25 cellular contexts compared by ENCODE assay signal in genomic region chr3:54632834-54633233, GRCh38.
DNase-seq lines count a peak whose midpoint lies in the region; ATAC-seq and TF ChIP-seq lines count a peak whose summit lies in the region.
"Had no signal": no experiment of that assay in that cellular context is flagged by ENCODE, and none has a peak within 500 bp of the region (broad histone marks: within the 10 kb centered on the region; RNA-seq: fewer than 3 reads in every experiment).

No MANE protein-coding gene starts in this region.

- no peak overlapping the region for H3K4me2 ChIP-seq in mammary epithelial cell (ENCODE audit: insufficient read depth, low read depth, low read length)
- H3K4me2 ChIP-seq in hepatocyte, result no peak overlapping the region
- H3K4me2 ChIP-seq: A549; BLaER1 treated with 17β-estradiol and CSF1 and Interleukin-3, amounts not matched to agents 10 nM and 100 nM had no signal

- no peak overlapping the region for H3K4me3 ChIP-seq in mammary epithelial cell (replicated peaks in 1 of 3; ENCODE audit: insufficient read depth in 1 of 3, low read depth in 2 of 3, low read length in 3 of 3)
- no peak overlapping the region for H3K4me3 ChIP-seq in breast epithelium
- no peak overlapping the region for H3K4me3 ChIP-seq in HUES48 (ENCODE audit: low read depth, low read length)
- no peak overlapping the region for H3K4me3 ChIP-seq in hepatocyte
- no peak overlapping the region for H3K4me3 ChIP-seq in gastrocnemius medialis
- H3K4me3 ChIP-seq: A549; BLaER1 treated with 17β-estradiol and CSF1 and Interleukin-3, amounts not matched to agents 10 nM and 100 nM; GM12878 had no signal

- peaks cover 6% of the 10 kb centered on the region for H3K36me3 Mint-ChIP-seq in WTC11
- peaks cover 2% of the 10 kb centered on the region for H3K36me3 Mint-ChIP-seq in neural crest cell (ENCODE audit: low read depth)
- H3K36me3 Mint-ChIP-seq: CD14-positive monocyte; CD8-positive, alpha-beta memory T cell had no signal

- H3K4me3 Mint-ChIP-seq in WTC11, result no peak overlapping the region; the same call in 1 of the 2 replicates
- no peak overlapping the region for H3K4me3 Mint-ChIP-seq in neural crest cell
- H3K4me3 Mint-ChIP-seq: CD14-positive monocyte; CD4-positive, alpha-beta T cell; CD8-positive, alpha-beta memory T cell had no signal

- no peak for ATAC-seq in WTC11
- ATAC-seq in gastrocnemius medialis, result no peak
- ATAC-seq: A549, GM12878, HCT116 had no signal

- H3K27ac Mint-ChIP-seq in WTC11, result no peak overlapping the region; the same call in 1 of the 2 replicates
- peak overlapping the region; percentile 21 for H3K27ac Mint-ChIP-seq in neural crest cell (ENCODE audit: unreplicated experiment)
- H3K27ac Mint-ChIP-seq: CD14-positive monocyte; CD4-positive, alpha-beta T cell; CD8-positive, alpha-beta memory T cell had no signal

- H3K9me3 Mint-ChIP-seq in WTC11 (peaks cover 8% of the 10 kb centered on the region), neural crest cell (peaks cover 3% of the 10 kb centered on the region)

- WGBS in mammary epithelial cell (ENCODE audit: low coverage, missing lambda C conversion rate), result 100% methylated on average over 5 of the region's 6 CpGs
- 97% methylated on average over 6 of the region's 6 CpGs for WGBS in hepatocyte (ENCODE audit: low lambda C conversion rate, missing lambda C conversion rate)

- no peak overlapping the region for H3K27ac ChIP-seq in mammary epithelial cell (ENCODE audit: insufficient read depth, low read depth, low read length)
- H3K27ac ChIP-seq in breast epithelium, result no peak overlapping the region
- peak overlapping the region; percentile 34 for H3K27ac ChIP-seq in HUES48 (ENCODE audit: low read depth, low read length)
- H3K27ac ChIP-seq in hepatocyte, result no peak overlapping the region
- no peak overlapping the region for H3K27ac ChIP-seq in gastrocnemius medialis
- H3K27ac ChIP-seq: 22Rv1; A549; BLaER1 treated with 17β-estradiol and CSF1 and Interleukin-3, amounts not matched to agents 10 nM and 100 nM had no signal

- peaks cover 19% of the 10 kb centered on the region for H3K4me1 ChIP-seq in mammary epithelial cell (ENCODE audit: insufficient read depth, low read length)
- peaks cover 0 to 2% of the 10 kb centered on the region in 2 donors for H3K4me1 ChIP-seq in breast epithelium
- H3K4me1 ChIP-seq in HUES48 (ENCODE audit: control insufficient read depth, insufficient read depth, low read length), result peaks cover 20% of the 10 kb centered on the region
- no peaks in the 10 kb centered on the region for H3K4me1 ChIP-seq in hepatocyte (ENCODE audit: insufficient read depth)
- H3K4me1 ChIP-seq in gastrocnemius medialis, result no peaks in the 10 kb centered on the region
- H3K4me1 ChIP-seq: A549; BE2C; BLaER1 treated with 17β-estradiol and CSF1 and Interleukin-3, amounts not matched to agents 10 nM and 100 nM had no signal

- no peaks in the 10 kb centered on the region for H3K9me2 ChIP-seq in hepatocyte (replicated peaks; ENCODE audit: insufficient read depth)

- H3K27me3 ChIP-seq in mammary epithelial cell (ENCODE audit: insufficient read depth, low read length), result no peaks in the 10 kb centered on the region
- no peaks in the 10 kb centered on the region for H3K27me3 ChIP-seq in breast epithelium
- no peaks in the 10 kb centered on the region for H3K27me3 ChIP-seq in HUES48 (ENCODE audit: control insufficient read depth, insufficient read depth, low read length)
- peaks cover 10% of the 10 kb centered on the region for H3K27me3 ChIP-seq in hepatocyte
- no peaks in the 10 kb centered on the region for H3K27me3 ChIP-seq in gastrocnemius medialis
- H3K27me3 ChIP-seq: BE2C; BLaER1 treated with 17β-estradiol and CSF1 and Interleukin-3, amounts not matched to agents 10 nM and 100 nM had no signal

- H2AFZ ChIP-seq in mammary epithelial cell (ENCODE audit: low read depth, low read length) (peak overlapping the region; percentile 64), hepatocyte (no peak overlapping the region)

- no peaks in the 10 kb centered on the region for H3K27me3 Mint-ChIP-seq in WTC11 (ENCODE audit: low read depth)
- peaks cover 17% of the 10 kb centered on the region for H3K27me3 Mint-ChIP-seq in neural crest cell (ENCODE audit: low read depth)

- H3K79me2 ChIP-seq in mammary epithelial cell (ENCODE audit: insufficient read depth, low read length), result no peaks in the 10 kb centered on the region
- no peaks in the 10 kb centered on the region for H3K79me2 ChIP-seq in hepatocyte

- POLR2A ChIA-PET in WTC11 (lab: Charles Lee), result interaction anchor here (3.2 kb wide), 1 partner anchor 8 kb away, joined by 17 read pairs; no protein-coding TSS in a partner anchor

- in situ Hi-C loops in mammary epithelial cell (cut with MboI; ENCODE audit: low sequenced_read_pairs in 2 of 2) (no loop called here), gastrocnemius medialis (cut with MboI; ENCODE audit: low sequenced_read_pairs in 4 of 4) (no loop called here)

- H3K9ac ChIP-seq in mammary epithelial cell (ENCODE audit: insufficient read depth, low read length) (no peak overlapping the region), HUES48 (ENCODE audit: low read depth, low read length) (no peak overlapping the region)
- H3K9ac ChIP-seq: BLaER1 treated with 17β-estradiol and CSF1 and Interleukin-3, amounts not matched to agents 10 nM and 100 nM had no signal

- no TSS peak for BruUV-seq in mammary epithelial cell (replicated peaks; lab: Mats Ljungman, UMichigan)

- H3K4me1 Mint-ChIP-seq in WTC11 (peaks cover 20% of the 10 kb centered on the region), neural crest cell (no peaks in the 10 kb centered on the region)
- H3K4me1 Mint-ChIP-seq: CD14-positive monocyte; CD8-positive, alpha-beta memory T cell had no signal

- H4K20me1 ChIP-seq in mammary epithelial cell (ENCODE audit: insufficient read depth, low read length), result no peaks in the 10 kb centered on the region
- H4K20me1 ChIP-seq in hepatocyte (ENCODE audit: insufficient read depth, poor library complexity, severe bottlenecking), result no peaks in the 10 kb centered on the region
- H4K20me1 ChIP-seq: BLaER1 treated with 17β-estradiol and CSF1 and Interleukin-3, amounts not matched to agents 10 nM and 100 nM had no signal

- TF ChIP-seq CTCF in mammary epithelial cell (conservative IDR thresholded peaks at IDR 0.05 in 1 of 2, IDR thresholded peaks at IDR 0.05 in 1 of 2; ENCODE audit: extremely low read depth in 1 of 2, insufficient read depth in 1 of 2, low read depth in 1 of 2, low read length in 2 of 2) (no peak), breast epithelium (IDR thresholded peaks at IDR 0.05) (no peak), WTC11 (IDR thresholded peaks at IDR 0.05) (no peak), neural crest cell (conservative IDR thresholded peaks at IDR 0.05) (no peak), GM20000 (IDR thresholded peaks at IDR 0.05; ENCODE audit: extremely low read depth, missing control alignments) (no peak), hepatocyte (IDR thresholded peaks at IDR 0.05; ENCODE audit: poor library complexity) (no peak), gastrocnemius medialis (IDR thresholded peaks at IDR 0.05 in 4 of 5, conservative IDR thresholded peaks at IDR 0.05 in 1 of 5) (no peak)

- intact Hi-C loops in mammary epithelial cell (cut with micrococcal nuclease) (no loop called here), breast epithelium (cut with DNase I; ENCODE audit: low total_unique reads) (no loop called here), gastrocnemius medialis (cut with DNase I; ENCODE audit: low total_unique reads) (no loop called here)

- CTCF ChIA-PET in mammary epithelial cell (lab: Charles Lee; ENCODE audit: low non-redundant PET), result no interaction called here
- CTCF ChIA-PET in WTC11 (lab: Charles Lee), result no interaction called here

- TF ChIP-seq POLR2A in breast epithelium (IDR thresholded peaks at IDR 0.05), result no peak
- TF ChIP-seq POLR2A in gastrocnemius medialis (IDR thresholded peaks at IDR 0.05), result no peak

- dilution Hi-C loops in mammary epithelial cell (cut with HindIII; ENCODE audit: low sequenced_read_pairs), result no loop called here

- H3K9me3 ChIP-seq in mammary epithelial cell (replicated peaks; ENCODE audit: insufficient read depth, low read length), result no peaks in the 10 kb centered on the region
- no peaks in the 10 kb centered on the region for H3K9me3 ChIP-seq in breast epithelium
- H3K9me3 ChIP-seq in HUES48 (ENCODE audit: control insufficient read depth, insufficient read depth, low read length), result no peaks in the 10 kb centered on the region
- no peaks in the 10 kb centered on the region for H3K9me3 ChIP-seq in hepatocyte (ENCODE audit: low read depth)
- H3K9me3 ChIP-seq in gastrocnemius medialis, result no peaks in the 10 kb centered on the region
- H3K9me3 ChIP-seq: A549; BE2C; BLaER1 treated with 17β-estradiol and CSF1 and Interleukin-3, amounts not matched to agents 10 nM and 100 nM had no signal

- H3K36me3 ChIP-seq in mammary epithelial cell (ENCODE audit: insufficient read depth, low read length) (no peaks in the 10 kb centered on the region), breast epithelium (no peaks in the 10 kb centered on the region), HUES48 (ENCODE audit: control insufficient read depth, insufficient read depth, low read length) (peaks cover 54% of the 10 kb centered on the region), hepatocyte (replicated peaks; ENCODE audit: insufficient read depth, low read depth) (no peaks in the 10 kb centered on the region), gastrocnemius medialis (no peaks in the 10 kb centered on the region)
- H3K36me3 ChIP-seq: BE2C; BLaER1 treated with 17β-estradiol and CSF1 and Interleukin-3, amounts not matched to agents 10 nM and 100 nM had no signal

- no peak for DNase-seq in mammary epithelial cell
- DNase-seq in breast epithelium (ENCODE audit: low spot score in 2 of 2), result no peak
- no peak for DNase-seq in WTC11 (ENCODE audit: low spot score)
- no peak for DNase-seq in neural crest cell (ENCODE audit: low read depth, low spot score)
- DNase-seq in GM20000 (ENCODE audit: low spot score), result no peak
- DNase-seq in hepatocyte (ENCODE audit: low spot score), result no peak
- DNase-seq in gastrocnemius medialis, result no peak
- DNase-seq: ACHN; AML-193; BE2C; CD4-positive, alpha-beta T cell; CD8-positive, alpha-beta memory T cell; DMS 273 treated with DMSO at 0.1 percent for 48 hours; DMS79; EL; GDM1; GOT3; H7 had no signal

TF ChIP-seq in WTC11, 78 proteins besides CTCF, POLR2A, EP300 and RAD21 (continues in another document):
- TF ChIP-seq JUN (CRISPR knock-in tag; IDR thresholded peaks at IDR 0.05) (no peak; the same call in 1 of the 2 replicates), E2F5 (CRISPR knock-in tag; IDR thresholded peaks at IDR 0.05) (no peak)
